In genomic region chr6:32475392-32476206, GRCh38 we compare ENCODE assay signal across 19 cellular contexts. TPM values are rescaled to one million over a fixed set of nuclear protein-coding genes. Genes with fewer than 3 reads are reported as not detected.
DNase-seq lines count a peak whose midpoint lies in the region; ATAC-seq, FAIRE-seq and TF ChIP-seq lines count a peak whose summit lies in the region.
"Had no signal": no experiment of that assay in that cellular context is flagged by ENCODE, and none has a peak within 500 bp of the region (broad histone marks: within the 10 kb centered on the region; RNA-seq: fewer than 3 reads in every experiment).

No MANE protein-coding gene starts in this region.

- H3K4me3 ChIP-seq in adrenal gland (no peak overlapping the region), osteoblast (ENCODE audit: insufficient read depth, low read length) (no peak overlapping the region)
- H3K4me3 ChIP-seq: Peyer's patch, SJCRH30 had no signal

- peaks cover 11% of the 10 kb centered on the region for H3K36me3 Mint-ChIP-seq in dendritic cell treated with granulocyte-macrophage colony-stimulating factor and Interleukin-4, amounts not matched to agents 40 ng/mL and 50 ng/mL, for 4 days (ENCODE audit: low read depth)
- peaks cover 18% of the 10 kb centered on the region for H3K36me3 Mint-ChIP-seq in stimulated activated memory B cell treated with anti-CD40 and anti-IgM and Interleukin-4, amounts not matched to agents 10 μg/mL and 1 μg/mL and 100 μg/mL, for 72 hours

- WGBS in adrenal gland, 4 donors = 74 to 82% (median 78%) methylated on average over 13 of the region's 13 CpGs

- no peak for TF ChIP-seq CTCF in adrenal gland (IDR thresholded peaks at IDR 0.05)
- TF ChIP-seq CTCF in osteoblast (IDR thresholded peaks at IDR 0.05; ENCODE audit: extremely low read depth, low read depth, low read length) = no peak

- H3K27ac ChIP-seq in adrenal gland (no peak overlapping the region), osteoblast (ENCODE audit: low read depth, low read length) (no peak overlapping the region)
- H3K27ac ChIP-seq: KMS-11, Peyer's patch, SJCRH30 had no signal

- peaks cover 50% of the 10 kb centered on the region for H3K4me1 Mint-ChIP-seq in dendritic cell treated with granulocyte-macrophage colony-stimulating factor and Interleukin-4, amounts not matched to agents 40 ng/mL and 50 ng/mL, for 4 days (ENCODE audit: low read depth)
- peaks cover 30% of the 10 kb centered on the region for H3K4me1 Mint-ChIP-seq in stimulated activated memory B cell treated with anti-CD40 and anti-IgM and Interleukin-4, amounts not matched to agents 10 μg/mL and 1 μg/mL and 100 μg/mL, for 72 hours

- FAIRE-seq in GM12891 (lab: Jason Lieb, UNC) = peak; percentile 72

- H3K36me3 ChIP-seq in adrenal gland (replicated peaks in 1 of 2) (no peaks in the 10 kb centered on the region), osteoblast (ENCODE audit: insufficient read depth, low read length) (no peaks in the 10 kb centered on the region)
- H3K36me3 ChIP-seq: Peyer's patch, SJCRH30 had no signal

- H2AFZ ChIP-seq in osteoblast (ENCODE audit: low read length) = no peak overlapping the region

- no peaks in the 10 kb centered on the region for H3K79me2 ChIP-seq in osteoblast (ENCODE audit: insufficient read depth, low read length)

- no peaks in the 10 kb centered on the region for H3K9me3 ChIP-seq in adrenal gland (replicated peaks in 1 of 3)
- H3K9me3 ChIP-seq in osteoblast (ENCODE audit: low read depth, low read length) = no peaks in the 10 kb centered on the region
- H3K9me3 ChIP-seq: Peyer's patch, SJCRH30 had no signal

- H3K4me1 ChIP-seq in adrenal gland (replicated peaks in 1 of 2) (no peaks in the 10 kb centered on the region), osteoblast (ENCODE audit: insufficient read depth, low read length) (no peaks in the 10 kb centered on the region)
- H3K4me1 ChIP-seq: Peyer's patch, SJCRH30 had no signal

- H3K4me3 Mint-ChIP-seq in dendritic cell treated with granulocyte-macrophage colony-stimulating factor and Interleukin-4, amounts not matched to agents 40 ng/mL and 50 ng/mL, for 4 days = no peak overlapping the region
- no peak overlapping the region for H3K4me3 Mint-ChIP-seq in stimulated activated memory B cell treated with anti-CD40 and anti-IgM and Interleukin-4, amounts not matched to agents 10 μg/mL and 1 μg/mL and 100 μg/mL, for 72 hours

- DNase-seq in GM12891 (ENCODE audit: insufficient read length, low spot score) (no peak), OCI-M1 (lab: John Stamatoyannopoulos, UW) (peak; percentile 37), nucleus accumbens (lab: John Stamatoyannopoulos, UW) (no peak), adrenal gland (no peak), osteoblast (ENCODE audit: insufficient read length, low spot score, missing footprints) (no peak)
- DNase-seq: AML-193, H7, NCI-H1694, NCI-H2081, NCI-H2171, NCI-H345, NCI-H524, NCI-H774, Peyer's patch, SJCRH30 had no signal

- ATAC-seq in stimulated activated memory B cell treated with anti-CD40 and anti-IgM and Interleukin-4, amounts not matched to agents 10 μg/mL and 1 μg/mL and 100 μg/mL, for 72 hours = no peak

- H3K27me3 Mint-ChIP-seq in dendritic cell treated with granulocyte-macrophage colony-stimulating factor and Interleukin-4, amounts not matched to agents 40 ng/mL and 50 ng/mL, for 4 days = no peaks in the 10 kb centered on the region
- H3K27me3 Mint-ChIP-seq in stimulated activated memory B cell treated with anti-CD40 and anti-IgM and Interleukin-4, amounts not matched to agents 10 μg/mL and 1 μg/mL and 100 μg/mL, for 72 hours = no peaks in the 10 kb centered on the region

- H3K27ac Mint-ChIP-seq in dendritic cell treated with granulocyte-macrophage colony-stimulating factor and Interleukin-4, amounts not matched to agents 40 ng/mL and 50 ng/mL, for 4 days = peak overlapping the region; percentile 100
- peak overlapping the region; percentile 100 for H3K27ac Mint-ChIP-seq in stimulated activated memory B cell treated with anti-CD40 and anti-IgM and Interleukin-4, amounts not matched to agents 10 μg/mL and 1 μg/mL and 100 μg/mL, for 72 hours

- H3K27me3 ChIP-seq in adrenal gland (no peaks in the 10 kb centered on the region), osteoblast (ENCODE audit: insufficient read depth, low read length) (no peaks in the 10 kb centered on the region)
- H3K27me3 ChIP-seq: Peyer's patch, SJCRH30 had no signal

- H4K20me1 ChIP-seq in osteoblast (ENCODE audit: insufficient read depth, low read length) = no peaks in the 10 kb centered on the region

- H3K9me3 Mint-ChIP-seq in dendritic cell treated with granulocyte-macrophage colony-stimulating factor and Interleukin-4, amounts not matched to agents 40 ng/mL and 50 ng/mL, for 4 days = no peaks in the 10 kb centered on the region
- H3K9me3 Mint-ChIP-seq in stimulated activated memory B cell treated with anti-CD40 and anti-IgM and Interleukin-4, amounts not matched to agents 10 μg/mL and 1 μg/mL and 100 μg/mL, for 72 hours = peaks cover 4% of the 10 kb centered on the region

- intact Hi-C loops in dendritic cell treated with granulocyte-macrophage colony-stimulating factor and Interleukin-4, amounts not matched to agents 40 ng/mL and 50 ng/mL, for 4 days (cut with micrococcal nuclease) = no loop called here
- intact Hi-C loops in adrenal gland (cut with DNase I) = no loop called here

- TF ChIP-seq POLR2A in GM12891 (IDR thresholded peaks at IDR 0.05; ENCODE audit: low read depth, low read length) (no peak), adrenal gland (IDR thresholded peaks at IDR 0.05) (no peak)

- no peak overlapping the region for H3K4me2 ChIP-seq in osteoblast (ENCODE audit: insufficient read depth, low read length)
- H3K4me2 ChIP-seq: KMS-11 had no signal

TF ChIP-seq in GM12891, 5 proteins besides CTCF, POLR2A, EP300 and RAD21:
- TF ChIP-seq POU2F2 (IDR thresholded peaks at IDR 0.05; ENCODE audit: low read depth, low read length) (no peak), POLR2AphosphoS5 (IDR thresholded peaks at IDR 0.05; ENCODE audit: low read depth, low read length) (no peak), PAX5 (IDR thresholded peaks at IDR 0.05; ENCODE audit: insufficient read depth, low read length, severe bottlenecking) (no peak), TAF1 (IDR thresholded peaks at IDR 0.05; ENCODE audit: low read depth, low read length) (no peak), SPI1 (IDR thresholded peaks at IDR 0.05; ENCODE audit: low read depth, low read length) (no peak)

RNA-seq across cellular contexts. Expression of gene HLA-DRA, which starts 35.9 kb away (rescaled TPM):
- polyA plus RNA-seq in GM12891 (2012; ENCODE audit: low read depth, missing spikeins) = 4,672 TPM
- total RNA-seq in adrenal gland (1,000 to 10,000 TPM in 1 of 8 donors, 100 to 1,000 TPM in 7; 186 to 1,447 (median 645) TPM), osteoblast (5.8 and 50.7 TPM in 2 replicates)
- polyA plus RNA-seq in adrenal gland = 100 to 1,000 TPM; 101 to 572 (median 129) TPM
- total RNA-seq: H7, SJCRH30 had no signal
- polyA plus RNA-seq: AG04450 had no signal

RNA-seq across cellular contexts. Expression of gene HLA-DRB5, which starts 54.5 kb away (rescaled TPM):
- 643 TPM for polyA plus RNA-seq in GM12891 (2012; ENCODE audit: low read depth, missing spikeins)
- total RNA-seq in adrenal gland (100 to 1,000 TPM in 2 of 8 donors, 10 to 100 TPM in 3, 1 to 10 TPM in 1, not detected in 2; 3.7 to 694 (median 33.7) TPM), osteoblast (not detected in 2 replicates)
- polyA plus RNA-seq in adrenal gland = 10 to 100 TPM in 1 of 3 donors, under 1 TPM in 2; 0.34 to 27.2 (median 0.48) TPM
- total RNA-seq: SJCRH30 had no signal
- polyA plus RNA-seq: AG04450 had no signal
